ENCODE assay signal across 1 cellular context in genomic region chr20:17967595-17968365, GRCh38.
TF ChIP-seq lines count a peak whose summit lies in the region.

No MANE protein-coding gene starts in this region.

TF ChIP-seq in GM23338, 12 proteins besides CTCF, POLR2A, EP300 and RAD21 (continued from another document):
- TF ChIP-seq ZNF462 (CRISPR knock-in tag; IDR thresholded peaks at IDR 0.05) (no peak), ZNF331 (CRISPR knock-in tag; IDR thresholded peaks at IDR 0.05; ENCODE audit: low read depth) (no peak), EZH2 (IDR thresholded peaks at IDR 0.05; ENCODE audit: low read depth, unreplicated experiment) (no peak), ZNF114 (CRISPR knock-in tag; IDR thresholded peaks at IDR 0.05) (no peak)
